ENCODE assay signal across 1 cellular context in genomic region chr1:18901147-18901951, GRCh38.
TF ChIP-seq lines count a peak whose summit lies in the region.

No MANE protein-coding gene starts in this region.

TF ChIP-seq in HepG2, 621 proteins besides CTCF, POLR2A, EP300 and RAD21 (continued from another document and continues in another):
- TF ChIP-seq, protein P1, sequence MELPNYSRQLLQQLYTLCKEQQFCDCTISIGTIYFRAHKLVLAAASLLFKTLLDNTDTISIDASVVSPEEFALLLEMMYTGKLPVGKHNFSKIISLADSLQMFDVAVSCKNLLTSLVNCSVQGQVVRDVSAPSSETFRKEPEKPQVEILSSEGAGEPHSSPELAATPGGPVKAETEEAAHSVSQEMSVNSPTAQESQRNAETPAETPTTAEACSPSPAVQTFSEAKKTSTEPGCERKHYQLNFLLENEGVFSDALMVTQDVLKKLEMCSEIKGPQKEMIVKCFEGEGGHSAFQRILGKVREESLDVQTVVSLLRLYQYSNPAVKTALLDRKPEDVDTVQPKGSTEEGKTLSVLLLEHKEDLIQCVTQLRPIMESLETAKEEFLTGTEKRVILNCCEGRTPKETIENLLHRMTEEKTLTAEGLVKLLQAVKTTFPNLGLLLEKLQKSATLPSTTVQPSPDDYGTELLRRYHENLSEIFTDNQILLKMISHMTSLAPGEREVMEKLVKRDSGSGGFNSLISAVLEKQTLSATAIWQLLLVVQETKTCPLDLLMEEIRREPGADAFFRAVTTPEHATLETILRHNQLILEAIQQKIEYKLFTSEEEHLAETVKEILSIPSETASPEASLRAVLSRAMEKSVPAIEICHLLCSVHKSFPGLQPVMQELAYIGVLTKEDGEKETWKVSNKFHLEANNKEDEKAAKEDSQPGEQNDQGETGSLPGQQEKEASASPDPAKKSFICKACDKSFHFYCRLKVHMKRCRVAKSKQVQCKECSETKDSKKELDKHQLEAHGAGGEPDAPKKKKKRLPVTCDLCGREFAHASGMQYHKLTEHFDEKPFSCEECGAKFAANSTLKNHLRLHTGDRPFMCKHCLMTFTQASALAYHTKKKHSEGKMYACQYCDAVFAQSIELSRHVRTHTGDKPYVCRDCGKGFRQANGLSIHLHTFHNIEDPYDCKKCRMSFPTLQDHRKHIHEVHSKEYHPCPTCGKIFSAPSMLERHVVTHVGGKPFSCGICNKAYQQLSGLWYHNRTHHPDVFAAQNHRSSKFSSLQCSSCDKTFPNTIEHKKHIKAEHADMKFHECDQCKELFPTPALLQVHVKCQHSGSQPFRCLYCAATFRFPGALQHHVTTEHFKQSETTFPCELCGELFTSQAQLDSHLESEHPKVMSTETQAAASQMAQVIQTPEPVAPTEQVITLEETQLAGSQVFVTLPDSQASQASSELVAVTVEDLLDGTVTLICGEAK (IDR thresholded peaks at IDR 0.05), result no peak
- TF ChIP-seq, protein P1 (CRISPR knock-in tag; IDR thresholded peaks at IDR 0.05), result no peak; the same call in 1 of the 2 replicates
- TF ChIP-seq ZBED4 (CRISPR knock-in tag; IDR thresholded peaks at IDR 0.05; ENCODE audit: borderline replicate concordance), result peak; percentile 65; the same call in 1 of the 2 replicates
- no peak for TF ChIP-seq SETDB1 (CRISPR knock-in tag; IDR thresholded peaks at IDR 0.05; ENCODE audit: borderline replicate concordance)
- TF ChIP-seq PCBP2 (optimal IDR thresholded peaks at IDR 0.05; ENCODE audit: low read depth, low read length, poor library complexity, severe bottlenecking), result no peak
- TF ChIP-seq, protein P2, sequence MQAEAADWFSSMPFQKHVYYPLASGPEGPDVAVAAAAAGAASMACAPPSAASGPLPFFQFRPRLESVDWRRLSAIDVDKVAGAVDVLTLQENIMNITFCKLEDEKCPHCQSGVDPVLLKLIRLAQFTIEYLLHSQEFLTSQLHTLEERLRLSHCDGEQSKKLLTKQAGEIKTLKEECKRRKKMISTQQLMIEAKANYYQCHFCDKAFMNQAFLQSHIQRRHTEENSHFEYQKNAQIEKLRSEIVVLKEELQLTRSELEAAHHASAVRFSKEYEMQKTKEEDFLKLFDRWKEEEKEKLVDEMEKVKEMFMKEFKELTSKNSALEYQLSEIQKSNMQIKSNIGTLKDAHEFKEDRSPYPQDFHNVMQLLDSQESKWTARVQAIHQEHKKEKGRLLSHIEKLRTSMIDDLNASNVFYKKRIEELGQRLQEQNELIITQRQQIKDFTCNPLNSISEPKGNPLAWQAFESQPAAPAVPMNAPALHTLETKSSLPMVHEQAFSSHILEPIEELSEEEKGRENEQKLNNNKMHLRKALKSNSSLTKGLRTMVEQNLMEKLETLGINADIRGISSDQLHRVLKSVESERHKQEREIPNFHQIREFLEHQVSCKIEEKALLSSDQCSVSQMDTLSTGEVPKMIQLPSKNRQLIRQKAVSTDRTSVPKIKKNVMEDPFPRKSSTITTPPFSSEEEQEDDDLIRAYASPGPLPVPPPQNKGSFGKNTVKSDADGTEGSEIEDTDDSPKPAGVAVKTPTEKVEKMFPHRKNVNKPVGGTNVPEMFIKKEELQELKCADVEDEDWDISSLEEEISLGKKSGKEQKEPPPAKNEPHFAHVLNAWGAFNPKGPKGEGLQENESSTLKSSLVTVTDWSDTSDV (CRISPR knock-in tag; IDR thresholded peaks at IDR 0.05), result no peak
- TF ChIP-seq MTA3 (CRISPR knock-in tag; IDR thresholded peaks at IDR 0.05), result no peak
- no peak; the same call in 1 of the 2 replicates for TF ChIP-seq ZNF136 (CRISPR knock-in tag; IDR thresholded peaks at IDR 0.05; ENCODE audit: low read depth)
- TF ChIP-seq, protein P3, sequence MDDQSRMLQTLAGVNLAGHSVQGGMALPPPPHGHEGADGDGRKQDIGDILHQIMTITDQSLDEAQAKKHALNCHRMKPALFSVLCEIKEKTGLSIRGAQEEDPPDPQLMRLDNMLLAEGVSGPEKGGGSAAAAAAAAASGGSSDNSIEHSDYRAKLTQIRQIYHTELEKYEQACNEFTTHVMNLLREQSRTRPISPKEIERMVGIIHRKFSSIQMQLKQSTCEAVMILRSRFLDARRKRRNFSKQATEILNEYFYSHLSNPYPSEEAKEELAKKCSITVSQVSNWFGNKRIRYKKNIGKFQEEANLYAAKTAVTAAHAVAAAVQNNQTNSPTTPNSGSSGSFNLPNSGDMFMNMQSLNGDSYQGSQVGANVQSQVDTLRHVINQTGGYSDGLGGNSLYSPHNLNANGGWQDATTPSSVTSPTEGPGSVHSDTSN (CRISPR knock-in tag; IDR thresholded peaks at IDR 0.05; ENCODE audit: borderline replicate concordance), result no peak
- TF ChIP-seq NRL (CRISPR knock-in tag; IDR thresholded peaks at IDR 0.05; ENCODE audit: borderline replicate concordance), result no peak
- TF ChIP-seq TARDBP (CRISPR knock-in tag; IDR thresholded peaks at IDR 0.05), result peak; percentile 73; the same call in 1 of the 2 replicates
- no peak for TF ChIP-seq MTF2 (CRISPR knock-in tag; IDR thresholded peaks at IDR 0.05; ENCODE audit: borderline replicate concordance)
- TF ChIP-seq, protein P4, sequence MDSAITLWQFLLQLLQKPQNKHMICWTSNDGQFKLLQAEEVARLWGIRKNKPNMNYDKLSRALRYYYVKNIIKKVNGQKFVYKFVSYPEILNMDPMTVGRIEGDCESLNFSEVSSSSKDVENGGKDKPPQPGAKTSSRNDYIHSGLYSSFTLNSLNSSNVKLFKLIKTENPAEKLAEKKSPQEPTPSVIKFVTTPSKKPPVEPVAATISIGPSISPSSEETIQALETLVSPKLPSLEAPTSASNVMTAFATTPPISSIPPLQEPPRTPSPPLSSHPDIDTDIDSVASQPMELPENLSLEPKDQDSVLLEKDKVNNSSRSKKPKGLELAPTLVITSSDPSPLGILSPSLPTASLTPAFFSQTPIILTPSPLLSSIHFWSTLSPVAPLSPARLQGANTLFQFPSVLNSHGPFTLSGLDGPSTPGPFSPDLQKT (CRISPR knock-in tag; IDR thresholded peaks at IDR 0.05; ENCODE audit: borderline replicate concordance), result no peak
- TF ChIP-seq SMARCC2 (IDR thresholded peaks at IDR 0.05), result no peak
- TF ChIP-seq ZNF775 (CRISPR knock-in tag; IDR thresholded peaks at IDR 0.05; ENCODE audit: borderline replicate concordance), result no peak
- TF ChIP-seq NFATC3 (CRISPR knock-in tag; IDR thresholded peaks at IDR 0.05), result no peak
- TF ChIP-seq, protein P5, sequence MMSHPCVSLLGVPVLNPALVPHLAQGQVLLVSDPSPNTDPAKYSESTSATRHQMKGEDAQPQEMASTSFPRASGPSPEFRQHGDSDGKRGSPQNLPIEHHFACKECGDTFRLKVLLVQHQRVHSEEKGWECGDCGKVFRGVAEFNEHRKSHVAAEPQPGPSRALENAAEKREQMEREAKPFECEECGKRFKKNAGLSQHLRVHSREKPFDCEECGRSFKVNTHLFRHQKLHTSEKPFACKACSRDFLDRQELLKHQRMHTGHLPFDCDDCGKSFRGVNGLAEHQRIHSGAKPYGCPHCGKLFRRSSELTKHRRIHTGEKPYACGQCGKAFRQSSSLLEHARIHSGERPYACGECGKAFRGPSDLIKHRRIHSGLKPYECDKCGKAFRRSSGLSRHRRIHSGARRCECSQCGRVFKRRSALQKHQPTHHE (CRISPR knock-in tag; IDR thresholded peaks at IDR 0.05; ENCODE audit: borderline replicate concordance), result no peak
- no peak for TF ChIP-seq BORCS8-MEF2B (CRISPR knock-in tag; IDR thresholded peaks at IDR 0.05)
- peak; percentile 74; the same call in 1 of the 2 replicates for TF ChIP-seq HMG20B (CRISPR knock-in tag; conservative IDR thresholded peaks at IDR 0.05)
- 0 out of 2 replicates have a peak, but pooled peaks have one; percentile 61 for TF ChIP-seq ZNF124 (CRISPR knock-in tag; IDR thresholded peaks at IDR 0.05)
- TF ChIP-seq HNF4G (IDR thresholded peaks at IDR 0.05; ENCODE audit: borderline replicate concordance, low read depth, low read length), result peak; percentile 53
- no peak; the same call in 1 of the 2 replicates for TF ChIP-seq HNF4G (CRISPR knock-in tag; IDR thresholded peaks at IDR 0.05; ENCODE audit: borderline replicate concordance, low read depth)
- TF ChIP-seq TCF7L2 (IDR thresholded peaks at IDR 0.05; ENCODE audit: low read depth, low read length), result no peak
- TF ChIP-seq, protein P6, sequence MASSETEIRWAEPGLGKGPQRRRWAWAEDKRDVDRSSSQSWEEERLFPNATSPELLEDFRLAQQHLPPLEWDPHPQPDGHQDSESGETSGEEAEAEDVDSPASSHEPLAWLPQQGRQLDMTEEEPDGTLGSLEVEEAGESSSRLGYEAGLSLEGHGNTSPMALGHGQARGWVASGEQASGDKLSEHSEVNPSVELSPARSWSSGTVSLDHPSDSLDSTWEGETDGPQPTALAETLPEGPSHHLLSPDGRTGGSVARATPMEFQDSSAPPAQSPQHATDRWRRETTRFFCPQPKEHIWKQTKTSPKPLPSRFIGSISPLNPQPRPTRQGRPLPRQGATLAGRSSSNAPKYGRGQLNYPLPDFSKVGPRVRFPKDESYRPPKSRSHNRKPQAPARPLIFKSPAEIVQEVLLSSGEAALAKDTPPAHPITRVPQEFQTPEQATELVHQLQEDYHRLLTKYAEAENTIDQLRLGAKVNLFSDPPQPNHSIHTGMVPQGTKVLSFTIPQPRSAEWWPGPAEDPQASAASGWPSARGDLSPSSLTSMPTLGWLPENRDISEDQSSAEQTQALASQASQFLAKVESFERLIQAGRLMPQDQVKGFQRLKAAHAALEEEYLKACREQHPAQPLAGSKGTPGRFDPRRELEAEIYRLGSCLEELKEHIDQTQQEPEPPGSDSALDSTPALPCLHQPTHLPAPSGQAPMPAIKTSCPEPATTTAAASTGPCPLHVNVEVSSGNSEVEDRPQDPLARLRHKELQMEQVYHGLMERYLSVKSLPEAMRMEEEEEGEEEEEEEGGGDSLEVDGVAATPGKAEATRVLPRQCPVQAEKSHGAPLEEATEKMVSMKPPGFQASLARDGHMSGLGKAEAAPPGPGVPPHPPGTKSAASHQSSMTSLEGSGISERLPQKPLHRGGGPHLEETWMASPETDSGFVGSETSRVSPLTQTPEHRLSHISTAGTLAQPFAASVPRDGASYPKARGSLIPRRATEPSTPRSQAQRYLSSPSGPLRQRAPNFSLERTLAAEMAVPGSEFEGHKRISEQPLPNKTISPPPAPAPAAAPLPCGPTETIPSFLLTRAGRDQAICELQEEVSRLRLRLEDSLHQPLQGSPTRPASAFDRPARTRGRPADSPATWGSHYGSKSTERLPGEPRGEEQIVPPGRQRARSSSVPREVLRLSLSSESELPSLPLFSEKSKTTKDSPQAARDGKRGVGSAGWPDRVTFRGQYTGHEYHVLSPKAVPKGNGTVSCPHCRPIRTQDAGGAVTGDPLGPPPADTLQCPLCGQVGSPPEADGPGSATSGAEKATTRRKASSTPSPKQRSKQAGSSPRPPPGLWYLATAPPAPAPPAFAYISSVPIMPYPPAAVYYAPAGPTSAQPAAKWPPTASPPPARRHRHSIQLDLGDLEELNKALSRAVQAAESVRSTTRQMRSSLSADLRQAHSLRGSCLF (CRISPR knock-in tag; IDR thresholded peaks at IDR 0.05; ENCODE audit: borderline replicate concordance), result no peak
- 0 out of 2 replicates have a peak, but pooled peaks have one; percentile 43 for TF ChIP-seq ELF1 (CRISPR knock-in tag; IDR thresholded peaks at IDR 0.05)
